8 cellular contexts compared by ENCODE assay signal in the genomic region with DNA sequence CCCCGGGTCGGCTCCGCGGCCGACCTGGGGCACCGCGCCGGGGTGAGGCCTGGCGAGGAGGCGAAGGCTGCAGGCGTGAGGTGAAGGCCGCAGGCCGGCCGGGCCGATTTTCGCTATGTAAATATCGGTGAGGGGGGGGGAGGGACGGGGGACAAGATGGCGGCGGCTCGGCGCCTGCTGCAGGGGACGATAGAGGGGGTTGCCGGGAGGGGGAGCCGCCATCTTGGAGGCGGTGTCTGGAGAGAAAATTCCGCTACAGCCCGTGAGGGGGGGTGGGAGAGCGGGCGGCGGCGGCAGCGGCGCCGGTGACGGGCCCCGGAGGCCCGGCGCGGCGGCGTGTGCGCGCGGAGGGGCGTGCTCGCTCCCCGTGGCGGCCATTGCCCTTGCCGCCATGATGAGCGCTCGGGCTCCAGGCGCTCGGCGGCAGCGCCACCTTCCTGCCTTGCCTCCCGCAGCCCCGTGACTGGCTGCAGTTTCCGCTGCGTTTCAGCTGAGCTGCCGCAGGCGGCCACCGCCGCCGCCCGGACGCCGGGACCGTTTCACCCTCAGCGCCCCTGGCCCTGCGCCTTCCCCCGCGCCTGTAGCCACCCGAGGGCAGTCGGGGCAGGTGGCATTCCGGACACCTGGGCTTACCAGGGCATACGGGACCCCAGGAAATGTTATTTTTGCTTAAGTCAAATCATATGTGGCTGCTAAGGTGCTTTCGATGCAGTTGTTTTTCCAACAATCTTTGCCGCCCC.
DNase-seq lines count a peak whose midpoint lies in the region; ATAC-seq and TF ChIP-seq lines count a peak whose summit lies in the region.

No MANE protein-coding gene starts in this region.

- DNase-seq in AG09309 (ENCODE audit: low read depth), result peak; percentile 79
- DNase-seq in NCI-H2227 treated with DMSO at 0.1 percent for 48 hours (lab: John Stamatoyannopoulos, UW), result peak; percentile 95
- DNase-seq in activated CD4-positive, CD25-positive, alpha-beta regulatory T cell treated with anti-CD3 and anti-CD28 coated beads, Interleukin-2, amount 50 U/mL, for 72 hours, result peak; percentile 88
- peak; percentile 2 to 51 for DNase-seq in cerebellar nuclear complex (lab: John Stamatoyannopoulos, UW)
- DNase-seq in kidney glomerular epithelial cell (lab: John Stamatoyannopoulos, UW), result peak; percentile 66
- peak; percentile 59 to 61 for DNase-seq in stimulated activated CD4-positive, alpha-beta T cell treated with anti-CD3 and anti-CD28 coated beads, Interleukin-1b, Interleukin-23, amount 100 ng/mL, for 1 hour (ENCODE audit: low read depth in 2 of 2)

- ATAC-seq in GM18870 (IDR thresholded peaks at IDR 0.05; ENCODE audit: unreplicated experiment), result peak; percentile 67
- ATAC-seq in HG03108 (IDR thresholded peaks at IDR 0.05; ENCODE audit: unreplicated experiment), result peak; percentile 76

- TF ChIP-seq CTCF in AG09309 (IDR thresholded peaks at IDR 0.05; ENCODE audit: control insufficient read depth, insufficient read depth, low read depth, low read length, missing control alignments), result peak; percentile 46

- peak overlapping the region; percentile 90 for H3K4me3 ChIP-seq in AG09309 (ENCODE audit: control insufficient read depth, low read depth, low read length)

Comparison
In these comparisons a context has a peak if more than half of its experiments do, and no peak if none do; other contexts are left out.
1. Peak in every context shown above with its lines: DNase-seq, ATAC-seq and H3K4me3 ChIP-seq.
2. DNase-seq: peak in every context shown above with its lines; median percentile 95 in NCI-H2227 treated with DMSO at 0.1 percent for 48 hours; 88 in activated CD4-positive, CD25-positive, alpha-beta regulatory T cell treated with anti-CD3 and anti-CD28 coated beads, Interleukin-2, amount 50 U/mL, for 72 hours; 79 in AG09309; 66 in kidney glomerular epithelial cell; 60 in stimulated activated CD4-positive, alpha-beta T cell treated with anti-CD3 and anti-CD28 coated beads, Interleukin-1b, Interleukin-23, amount 100 ng/mL, for 1 hour; 26 in cerebellar nuclear complex.